In the genomic region with DNA sequence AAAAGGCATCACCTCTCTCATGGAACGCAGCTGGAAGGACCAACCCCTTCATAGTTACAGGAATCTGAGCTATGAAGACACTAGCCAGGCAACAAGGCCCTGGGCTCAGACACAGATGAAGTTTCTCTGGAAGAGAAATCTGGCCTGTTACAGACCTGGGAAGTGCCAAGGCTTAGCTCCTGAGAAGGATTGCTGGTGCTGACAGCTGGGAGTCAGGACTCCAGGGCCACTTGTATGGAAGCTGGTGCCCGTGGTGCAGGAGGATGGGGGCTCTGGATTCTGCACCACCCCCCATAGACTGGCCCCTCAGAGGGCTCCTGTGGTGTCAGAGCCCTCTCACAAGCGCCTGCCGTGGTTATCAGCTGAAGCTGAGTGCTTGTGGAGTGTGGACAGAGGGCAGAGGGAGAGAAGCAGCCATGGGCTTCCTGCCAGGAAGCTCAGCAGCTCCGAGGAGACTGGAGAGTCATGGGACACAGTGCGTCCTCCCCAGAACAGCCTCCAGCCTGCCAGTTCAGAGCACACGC, we compare ENCODE assay signal across 9 cellular contexts.
DNase-seq lines count a peak whose midpoint lies in the region; ATAC-seq, FAIRE-seq and TF ChIP-seq lines count a peak whose summit lies in the region.
"Had no signal": no experiment of that assay in that cellular context is flagged by ENCODE, and none has a peak within 500 bp of the region (broad histone marks: within the 10 kb centered on the region; RNA-seq: fewer than 3 reads in every experiment).

No MANE protein-coding gene starts in this region.

- H3K9ac ChIP-seq in GM23248, result 0 out of 2 replicates have a peak overlapping the region, but pooled peaks have one; percentile 8

- 19 to 25% methylated on average over 7 of the region's 7 CpGs for WGBS in GM23248 (ENCODE audit: low coverage in 1 of 2, low lambda C conversion rate in 2 of 2, missing lambda C conversion rate in 2 of 2), 2 experiments
- 46 to 56% (median 47%) methylated on average over 4 to 7 of the region's 7 CpGs for WGBS in adrenal gland, 4 donors

- H3K27ac ChIP-seq in GM23248 (peak overlapping the region; percentile 63), adrenal gland (peak overlapping the region in 2 of 5 donors; percentile 57 to 70), foreskin keratinocyte (no peak overlapping the region)

- DNase-seq in GM23248 (peak; percentile 74), adrenal gland (peak; percentile 23 to 68 (median 49)), hepatic stellate cell (ENCODE audit: low spot score) (peak; percentile 43), renal cortical epithelial cell (ENCODE audit: low read depth) (peak; percentile 35), RCC 7860 (ENCODE audit: low spot score) (no peak), A172 (ENCODE audit: low spot score) (no peak), foreskin keratinocyte (no peak)
- DNase-seq in stimulated activated CD4-positive, alpha-beta T cell treated with anti-CD3 and anti-CD28 coated beads, Interleukin-4, amount 100 ng/mL, for 1 hour, result no peak
- DNase-seq: endodermal cell had no signal

- H3K9me3 ChIP-seq in GM23248 (ENCODE audit: low read depth) (no peaks in the 10 kb centered on the region), adrenal gland (replicated peaks in 1 of 3) (no peaks in the 10 kb centered on the region)

- H2AFZ ChIP-seq in GM23248, result peak overlapping the region; percentile 66

- no peaks in the 10 kb centered on the region for H3K79me2 ChIP-seq in GM23248 (ENCODE audit: insufficient read depth)

- TF ChIP-seq CTCF in adrenal gland (IDR thresholded peaks at IDR 0.05) (no peak), foreskin keratinocyte (conservative IDR thresholded peaks at IDR 0.05) (no peak)

- H3K9me2 ChIP-seq in GM23248 (ENCODE audit: insufficient read depth), result no peaks in the 10 kb centered on the region

- no peaks in the 10 kb centered on the region for H3K27me3 ChIP-seq in GM23248 (replicated peaks; ENCODE audit: insufficient read depth)
- H3K27me3 ChIP-seq in adrenal gland, result no peaks in the 10 kb centered on the region
- no peaks in the 10 kb centered on the region for H3K27me3 ChIP-seq in foreskin keratinocyte

- intact Hi-C loops in adrenal gland (cut with DNase I), result no loop called here

- in situ Hi-C loops in GM23248 (cut with MboI), result no loop called here

- H3K4me2 ChIP-seq in GM23248 (ENCODE audit: unreplicated experiment), result no peak overlapping the region

- H3K4me1 ChIP-seq in GM23248 (ENCODE audit: insufficient read depth) (peaks cover 43% of the 10 kb centered on the region), adrenal gland (replicated peaks in 1 of 2) (peaks cover 0 to 14% of the 10 kb centered on the region in 2 donors), foreskin keratinocyte (peaks cover 5% of the 10 kb centered on the region)

- H3F3A ChIP-seq in GM23248 (ENCODE audit: insufficient read depth), result peaks cover 25% of the 10 kb centered on the region

- H3K4me3 ChIP-seq in GM23248 (no peak overlapping the region), adrenal gland (no peak overlapping the region)

- H4K20me1 ChIP-seq in GM23248 (ENCODE audit: insufficient read depth), result no peaks in the 10 kb centered on the region

- no peak for FAIRE-seq in RCC 7860 (lab: Jason Lieb, UNC)

- ATAC-seq in foreskin keratinocyte, result no peak

- TF ChIP-seq POLR2A in adrenal gland (IDR thresholded peaks at IDR 0.05), result no peak

- no peaks in the 10 kb centered on the region for H3K36me3 ChIP-seq in GM23248 (ENCODE audit: low read depth)
- H3K36me3 ChIP-seq in adrenal gland (replicated peaks in 1 of 2), result no peaks in the 10 kb centered on the region

Comparison
In these comparisons a context has a peak if more than half of its experiments do, and no peak if none do; other contexts are left out.
1. DNase-seq: peak in GM23248 (single experiment), adrenal gland (7 of 7), hepatic stellate cell (single experiment) and renal cortical epithelial cell (single experiment); none in RCC 7860 (single experiment), A172 (single experiment), stimulated activated CD4-positive, alpha-beta T cell treated with anti-CD3 and anti-CD28 coated beads, Interleukin-4, amount 100 ng/mL, for 1 hour (single experiment) and foreskin keratinocyte (0 of 2).